18 cellular contexts compared by ENCODE assay signal in genomic region chr12:32822344-32822743, GRCh38.
"Had no signal": no experiment of that assay in that cellular context is flagged by ENCODE, and none has a peak within 500 bp of the region (broad histone marks: within the 10 kb centered on the region; RNA-seq: fewer than 3 reads in every experiment).

No MANE protein-coding gene starts in this region.

- DNase-seq: activated CD4-positive, alpha-beta T cell treated with anti-CD3 and anti-CD28 coated beads, Interleukin-2, amount 10 ng/mL, durations not matched to agents 24 days and 14 days; activated CD8-positive, alpha-beta T cell treated with anti-CD3 and anti-CD28 coated beads for 36 hours; activated naive CD4-positive, alpha-beta T cell treated with Interleukin-2 at 50 U/mL for 16 hours; activated naive CD8-positive, alpha-beta T cell treated with anti-CD3 and anti-CD28 coated beads, Interleukin-2, amount 10 ng/mL, durations not matched to agents 7 days and 5 days; activated T-cell treated with anti-CD3 and anti-CD28 coated beads, Interleukin-2, amount 50 U/mL, for 1 hour; esophagus squamous epithelium; lower lobe of right lung; midbrain; occipital lobe; posterior cingulate gyrus; retina; T-cell; transverse colon had no signal

- H3K4me3 Mint-ChIP-seq: activated CD4-positive, alpha-beta T cell treated with anti-CD3 and anti-CD28 coated beads, Interleukin-2, amount 10 ng/mL, durations not matched to agents 24 days and 14 days; activated CD8-positive, alpha-beta T cell treated with anti-CD3 and anti-CD28 coated beads for 36 hours; activated naive CD8-positive, alpha-beta T cell treated with anti-CD3 and anti-CD28 coated beads, Interleukin-2, amount 10 ng/mL, durations not matched to agents 7 days and 5 days; activated T-helper 17 cell treated with anti-CD3 and anti-CD28 coated beads, Interleukin-2, amount 50 U/mL, for 72 hours; brain; stimulated activated naive CD8-positive, alpha-beta T cell treated with anti-CD3 and anti-CD28 coated beads, Interleukin-15, Interleukin-2, amounts not matched to agents 100 ng/mL and 50 ng/mL, for 24 hours; T-cell had no signal

- H3K27ac ChIP-seq: coronary artery, esophagus squamous epithelium, lower lobe of right lung, transverse colon had no signal

- H3K9me3 ChIP-seq: esophagus squamous epithelium, lower lobe of right lung, transverse colon had no signal

- H3K9me3 Mint-ChIP-seq: activated CD4-positive, alpha-beta T cell treated with anti-CD3 and anti-CD28 coated beads, Interleukin-2, amount 10 ng/mL, durations not matched to agents 24 days and 14 days; activated CD8-positive, alpha-beta T cell treated with anti-CD3 and anti-CD28 coated beads for 36 hours; activated naive CD8-positive, alpha-beta T cell treated with anti-CD3 and anti-CD28 coated beads, Interleukin-2, amount 10 ng/mL, durations not matched to agents 7 days and 5 days; activated T-helper 17 cell treated with anti-CD3 and anti-CD28 coated beads, Interleukin-2, amount 50 U/mL, for 72 hours; brain; stimulated activated naive CD8-positive, alpha-beta T cell treated with anti-CD3 and anti-CD28 coated beads, Interleukin-15, Interleukin-2, amounts not matched to agents 100 ng/mL and 50 ng/mL, for 24 hours; T-cell had no signal

- H3K4me1 ChIP-seq: esophagus squamous epithelium, lower lobe of right lung, transverse colon had no signal

- H3K27ac Mint-ChIP-seq: activated CD4-positive, alpha-beta T cell treated with anti-CD3 and anti-CD28 coated beads, Interleukin-2, amount 10 ng/mL, durations not matched to agents 24 days and 14 days; activated CD8-positive, alpha-beta T cell treated with anti-CD3 and anti-CD28 coated beads for 36 hours; activated naive CD8-positive, alpha-beta T cell treated with anti-CD3 and anti-CD28 coated beads, Interleukin-2, amount 10 ng/mL, durations not matched to agents 7 days and 5 days; activated T-helper 17 cell treated with anti-CD3 and anti-CD28 coated beads, Interleukin-2, amount 50 U/mL, for 72 hours; brain; stimulated activated naive CD8-positive, alpha-beta T cell treated with anti-CD3 and anti-CD28 coated beads, Interleukin-15, Interleukin-2, amounts not matched to agents 100 ng/mL and 50 ng/mL, for 24 hours; T-cell had no signal

- H3K27me3 Mint-ChIP-seq: activated CD4-positive, alpha-beta T cell treated with anti-CD3 and anti-CD28 coated beads, Interleukin-2, amount 10 ng/mL, durations not matched to agents 24 days and 14 days; brain had no signal

- H3K4me3 ChIP-seq: coronary artery, esophagus squamous epithelium, lower lobe of right lung, transverse colon had no signal

- H3K27me3 ChIP-seq: esophagus squamous epithelium, transverse colon had no signal

- H3K4me1 Mint-ChIP-seq: activated CD4-positive, alpha-beta T cell treated with anti-CD3 and anti-CD28 coated beads, Interleukin-2, amount 10 ng/mL, durations not matched to agents 24 days and 14 days; activated naive CD8-positive, alpha-beta T cell treated with anti-CD3 and anti-CD28 coated beads, Interleukin-2, amount 10 ng/mL, durations not matched to agents 7 days and 5 days; activated T-helper 17 cell treated with anti-CD3 and anti-CD28 coated beads, Interleukin-2, amount 50 U/mL, for 72 hours; brain; T-cell had no signal

- H3K36me3 Mint-ChIP-seq: activated naive CD8-positive, alpha-beta T cell treated with anti-CD3 and anti-CD28 coated beads, Interleukin-2, amount 10 ng/mL, durations not matched to agents 7 days and 5 days; brain; T-cell had no signal

- ATAC-seq: activated CD8-positive, alpha-beta T cell treated with anti-CD3 and anti-CD28 coated beads for 36 hours; activated T-helper 17 cell treated with anti-CD3 and anti-CD28 coated beads, Interleukin-2, amount 50 U/mL, for 72 hours; lower lobe of right lung; SK-N-SH treated with all-trans-retinoic acid at 6 μM for 48 hours; T-cell had no signal

- H3K36me3 ChIP-seq: lower lobe of right lung had no signal
